8 cellular contexts compared by ENCODE assay signal in genomic region chr12:110689601-110690430, GRCh38. TPM values are rescaled to one million over a fixed set of nuclear protein-coding genes. Genes with fewer than 3 reads are reported as not detected.
DNase-seq lines count a peak whose midpoint lies in the region; TF ChIP-seq lines count a peak whose summit lies in the region.

No MANE protein-coding gene starts in this region.

- H3K27ac ChIP-seq in A673 (ENCODE audit: low read depth, low read length, poor library complexity, severe bottlenecking): no peak overlapping the region

- peaks cover 14% of the 10 kb centered on the region for H3K4me1 ChIP-seq in A673 (ENCODE audit: insufficient read depth, low read length, poor library complexity, severe bottlenecking)

- intact Hi-C loops in A673 (cut with micrococcal nuclease; ENCODE audit: unreplicated experiment): loop anchor here (10.0 kb wide), 1 partner anchor 75 kb away; the partner anchor contains the start of gene TCTN1

- H3K4me3 ChIP-seq in A673 (ENCODE audit: low read depth, low read length, poor library complexity, severe bottlenecking): peak overlapping the region; percentile 55
- peak overlapping the region; percentile 52 for H3K4me3 ChIP-seq in retinal pigment epithelial cell (ENCODE audit: low read length)

- in situ Hi-C loops in KBM-7 (cut with MboI; ENCODE audit: low pct_unique_long_range_greater_than_20kb, low sequenced_read_pairs): no loop called here

- no peaks in the 10 kb centered on the region for H3K36me3 ChIP-seq in A673 (ENCODE audit: insufficient read depth, low read length, poor library complexity, severe bottlenecking)

- H3K27me3 ChIP-seq in A673 (replicated peaks; ENCODE audit: insufficient read depth, low read depth, low read length, poor library complexity): no peaks in the 10 kb centered on the region

- DNase-seq in A673 (ENCODE audit: low spot score) (no peak), GM19238 (ENCODE audit: insufficient read length, low spot score) (peak; percentile 74), KBM-7 (peak; percentile 74), foreskin melanocyte (peak; percentile 6), retinal pigment epithelial cell (ENCODE audit: low read depth) (no peak), NCI-H1105 (lab: John Stamatoyannopoulos, UW) (no peak), A172 (ENCODE audit: low spot score) (no peak)
- DNase-seq in activated T-cell treated with anti-CD3 and anti-CD28 coated beads, Interleukin-2, amount 50 U/mL, for 1 hour: peak; percentile 58

- BruUV-seq in A673 (replicated peaks; lab: Mats Ljungman, UMichigan): no TSS peak

- CTCF ChIA-PET in A673 (lab: Charles Lee): no interaction called here

- no peaks in the 10 kb centered on the region for H3K9me3 ChIP-seq in A673 (ENCODE audit: low read depth, low read length, poor library complexity, severe bottlenecking)

- POLR2A ChIA-PET in A673 (lab: Charles Lee; ENCODE audit: low non-redundant PET): no interaction called here

- no peak for TF ChIP-seq CTCF in A673 (conservative IDR thresholded peaks at IDR 0.05; ENCODE audit: low read depth, low read length)
- no peak for TF ChIP-seq CTCF in retinal pigment epithelial cell (conservative IDR thresholded peaks at IDR 0.05; ENCODE audit: low read depth, low read length)

RNA-seq across cellular contexts. Expression of gene HVCN1, which starts 0.9 kb away (rescaled TPM):
- total RNA-seq in A673 (2021): 1.0 and 1.1 TPM in 2 replicates
- 0.14 and 0.95 TPM in 2 replicates for total RNA-seq in A172 (2014; rRNA removed; shearing (Covaris generic))

RNA-seq across cellular contexts. Expression of gene PPP1CC, which starts 52.9 kb away (rescaled TPM):
- total RNA-seq in A673 (2021): 268 and 274 TPM in 2 replicates
- total RNA-seq in A172 (2014; rRNA removed; shearing (Covaris generic)): 195 and 212 TPM in 2 replicates

Comparison
In these comparisons a context has a peak if more than half of its experiments do, and no peak if none do; other contexts are left out.
1. DNase-seq: peak in GM19238 (single experiment), KBM-7 (single experiment), activated T-cell treated with anti-CD3 and anti-CD28 coated beads, Interleukin-2, amount 50 U/mL, for 1 hour (single experiment) and foreskin melanocyte (single experiment); none in A673 (single experiment), retinal pigment epithelial cell (single experiment), NCI-H1105 (single experiment) and A172 (single experiment).